In the genomic region with DNA sequence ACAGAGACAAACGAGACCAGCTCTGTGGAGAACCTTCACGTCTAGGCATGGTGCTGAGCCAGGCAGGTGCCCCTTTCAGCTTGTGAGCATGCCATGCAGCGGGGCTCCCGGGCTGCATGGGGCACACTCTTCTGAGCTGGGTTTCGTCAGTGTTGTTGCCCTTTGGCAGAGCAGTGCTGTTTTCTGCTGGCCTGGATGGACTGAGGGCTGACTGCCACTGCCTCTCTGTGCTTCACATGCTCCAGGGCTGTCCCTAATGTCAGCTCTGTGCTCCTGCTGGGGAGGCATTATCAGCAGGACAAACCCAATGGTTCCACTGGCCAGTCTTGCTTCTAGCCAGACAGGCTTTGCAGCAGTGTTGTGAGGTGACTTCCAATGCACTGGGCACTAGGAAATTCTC, we compare ENCODE assay signal across 21 cellular contexts. TPM values are rescaled to one million over a fixed set of nuclear protein-coding genes. Genes with fewer than 3 reads are reported as not detected.
"Had no signal": no experiment of that assay in that cellular context is flagged by ENCODE, and none has a peak within 500 bp of the region (broad histone marks: within the 10 kb centered on the region; RNA-seq: fewer than 3 reads in every experiment).

No MANE protein-coding gene starts in this region.

- H3K36me3 ChIP-seq: ovary, right atrium auricular region, thyroid gland, upper lobe of left lung, uterus had no signal

- DNase-seq: dermis blood vessel endothelial cell; endodermal cell; erythroblast; foreskin keratinocyte; immature natural killer cell; left cardiac atrium; mucosa of descending colon; naive thymus-derived CD8-positive, alpha-beta T cell; ovary; small intestine; stimulated activated CD4-positive, alpha-beta T cell treated with anti-CD3 and anti-CD28 coated beads, Interleukin-12 subunit alpha, Interleukin-12 subunit beta, amount 100 ng/mL, for 4 hours; stimulated activated naive CD4-positive, alpha-beta T cell treated with Interleukin-2 at 50 U/mL for 16 hours; thyroid gland; uterus had no signal

- H3K36me3 Mint-ChIP-seq: immature natural killer cell; naive thymus-derived CD8-positive, alpha-beta T cell had no signal

- H3K27ac Mint-ChIP-seq: endodermal cell, immature natural killer cell had no signal

- H3K4me1 ChIP-seq: foreskin keratinocyte, right atrium auricular region, thyroid gland, upper lobe of left lung, uterus had no signal

- H3K4me1 Mint-ChIP-seq: immature natural killer cell had no signal

- H3K4me3 Mint-ChIP-seq: endodermal cell; immature natural killer cell; naive thymus-derived CD8-positive, alpha-beta T cell had no signal

- H3K9me3 Mint-ChIP-seq: endodermal cell; immature natural killer cell; naive thymus-derived CD8-positive, alpha-beta T cell had no signal

- H3K9me3 ChIP-seq: mucosa of descending colon, ovary, right atrium auricular region, thyroid gland, upper lobe of left lung, uterus had no signal

- H3K27ac ChIP-seq: foreskin keratinocyte, ovary, right atrium auricular region, thyroid gland, upper lobe of left lung, uterus had no signal

- FAIRE-seq: colon, endothelial cell of umbilical vein, keratinocyte, small intestine had no signal

- H3K4me3 ChIP-seq: mucosa of descending colon, ovary, right atrium auricular region, thyroid gland, upper lobe of left lung, uterus had no signal

- H3K27me3 ChIP-seq: ovary, right atrium auricular region, thyroid gland, upper lobe of left lung, uterus had no signal

RNA-seq across cellular contexts. Expression of gene GASK1A, which starts 9.5 kb away (rescaled TPM):
- total RNA-seq: dermis blood vessel endothelial cell, endothelial cell of umbilical vein, lung microvascular endothelial cell had no signal
- polyA plus RNA-seq: immature natural killer cell, neural cell had no signal
